ENCODE assay signal across 9 cellular contexts in the genomic region with DNA sequence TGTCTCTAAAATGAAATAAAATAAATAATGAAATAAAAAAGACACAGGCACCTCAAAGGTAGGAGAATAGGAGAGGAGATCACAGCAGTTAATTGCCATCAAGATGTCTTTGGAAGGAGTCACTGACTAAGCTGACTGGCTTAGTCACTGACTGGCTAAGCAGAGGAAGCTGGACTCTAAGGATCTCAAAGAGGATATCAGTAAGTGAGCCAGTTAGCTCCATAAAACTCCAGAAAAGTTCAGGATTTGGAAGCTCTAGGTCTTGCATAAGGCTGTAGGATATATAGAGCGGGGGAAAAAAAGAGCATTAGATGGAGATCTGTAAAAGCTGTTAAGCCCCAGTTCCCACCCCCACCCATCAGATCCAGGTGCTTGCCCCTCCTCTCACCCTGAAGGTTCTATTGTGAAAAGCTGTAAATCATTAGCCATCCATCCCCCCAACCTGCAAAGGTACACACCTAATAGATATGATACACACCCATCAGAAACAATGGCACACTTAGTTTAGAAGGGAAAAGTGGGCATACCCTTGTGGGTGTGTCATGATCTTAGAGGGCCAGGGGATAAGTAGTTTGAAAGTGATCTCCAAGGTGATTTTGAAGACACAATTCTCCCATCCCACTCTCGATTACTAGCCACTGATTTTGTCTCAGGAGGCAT. TPM values are rescaled to one million over a fixed set of nuclear protein-coding genes. Genes with fewer than 3 reads are reported as not detected.
DNase-seq lines count a peak whose midpoint lies in the region; ATAC-seq and TF ChIP-seq lines count a peak whose summit lies in the region.
"Had no signal": no experiment of that assay in that cellular context is flagged by ENCODE, and none has a peak within 500 bp of the region (broad histone marks: within the 10 kb centered on the region; RNA-seq: fewer than 3 reads in every experiment).

No MANE protein-coding gene starts in this region.

- POLR2A ChIA-PET in RWPE1 (lab: Yijun Ruan, JAX; ENCODE audit: low non-redundant PET), result no interaction called here

- ATAC-seq in GM19351 (IDR thresholded peaks at IDR 0.05; ENCODE audit: unreplicated experiment) (no peak), HG03469 (IDR thresholded peaks at IDR 0.05; ENCODE audit: unreplicated experiment) (no peak)

- no peaks in the 10 kb centered on the region for H3K27me3 ChIP-seq in subcutaneous abdominal adipose tissue (ENCODE audit: control insufficient read depth in 5 of 5, insufficient read depth in 4 of 5, low read length in 5 of 5)

- no peak overlapping the region for H3K9ac ChIP-seq in subcutaneous abdominal adipose tissue (ENCODE audit: low read length in 5 of 5)

- TF ChIP-seq CTCF in RWPE1 (conservative IDR thresholded peaks at IDR 0.05; ENCODE audit: low read depth) (no peak), foreskin fibroblast (IDR thresholded peaks at IDR 0.05; ENCODE audit: low read depth, low read length) (no peak)

- DNase-seq in H4 (ENCODE audit: low spot score) (peak; percentile 27), RWPE1 (ENCODE audit: low spot score) (peak; percentile 53), foreskin fibroblast (peak; percentile 67 to 85), HuH-7 (ENCODE audit: low spot score) (no peak)
- DNase-seq: NCI-H1694 treated with DMSO at 0.1 percent for 48 hours had no signal

- CTCF ChIA-PET in RWPE1 (lab: Yijun Ruan, JAX), result no interaction called here

- H3K4me3 ChIP-seq in foreskin fibroblast (ENCODE audit: low read depth in 1 of 2, low read length in 2 of 2) (no peak overlapping the region), subcutaneous abdominal adipose tissue (ENCODE audit: low read depth in 1 of 5, low read length in 5 of 5) (no peak overlapping the region)
- H3K4me3 ChIP-seq: lung had no signal

- H3K27ac ChIP-seq in RWPE1 (peak overlapping the region; percentile 81), subcutaneous abdominal adipose tissue (ENCODE audit: low read depth, low read length) (peak overlapping the region; percentile 5)

- peaks cover 0 to 21% (median 13%) of the 10 kb centered on the region in 5 donors for H3K4me1 ChIP-seq in subcutaneous abdominal adipose tissue (ENCODE audit: control insufficient read depth in 5 of 5, insufficient read depth in 5 of 5, low read length in 5 of 5)

- H3K9me3 ChIP-seq in subcutaneous abdominal adipose tissue (ENCODE audit: control insufficient read depth in 5 of 5, low read length in 5 of 5), result no peaks in the 10 kb centered on the region

- H3K36me3 ChIP-seq in subcutaneous abdominal adipose tissue (ENCODE audit: control insufficient read depth in 5 of 5, insufficient read depth in 5 of 5, low read length in 5 of 5), result no peaks in the 10 kb centered on the region

RNA-seq across cellular contexts. Expression of gene CARMIL1, which starts 32.2 kb away (rescaled TPM):
- 7.5 and 8.6 TPM in 2 replicates for total RNA-seq in H4 (2014; rRNA removed; shearing (Covaris generic))
